12 cellular contexts compared by ENCODE assay signal in the genomic region with DNA sequence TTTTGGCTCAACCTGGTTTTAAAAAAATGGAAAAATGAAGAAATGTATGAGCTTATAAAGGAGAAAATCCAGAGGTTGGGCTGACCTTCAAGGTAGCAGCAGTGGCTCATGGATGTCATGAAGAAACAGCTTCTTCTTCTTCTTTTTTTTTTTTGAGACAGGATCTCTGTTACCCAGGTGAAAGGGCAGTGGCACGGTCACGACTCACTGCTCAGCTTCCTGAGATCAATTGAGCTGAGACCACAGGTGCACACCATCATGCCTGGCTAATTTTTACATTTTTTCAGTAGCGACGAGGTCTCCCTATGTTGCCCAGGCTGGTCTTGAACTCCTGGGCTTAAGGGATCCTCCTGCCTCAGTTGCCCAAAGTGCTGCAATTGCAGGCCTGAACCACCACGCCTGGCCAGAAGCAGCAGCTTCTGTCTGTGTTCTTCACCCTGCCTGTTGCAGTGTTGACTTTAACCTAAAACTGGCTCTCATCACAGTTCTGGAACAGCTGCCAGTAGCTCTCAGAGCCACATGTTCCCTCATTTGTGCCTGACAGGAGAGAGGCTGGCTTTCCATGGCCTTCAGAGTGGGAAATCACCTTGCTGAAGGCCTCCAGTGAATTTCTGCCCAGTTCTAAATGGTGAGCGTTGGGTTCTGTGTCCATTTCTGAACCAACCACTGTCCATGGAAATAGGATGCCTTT.
A peak's percentile ranks its signal among the peaks of the same experiment; 100 is the strongest.
DNase-seq lines count a peak whose midpoint lies in the region; ATAC-seq and TF ChIP-seq lines count a peak whose summit lies in the region.
"Had no signal": no experiment of that assay in that cellular context is flagged by ENCODE, and none has a peak within 500 bp of the region (broad histone marks: within the 10 kb centered on the region; RNA-seq: fewer than 3 reads in every experiment).

No MANE protein-coding gene starts in this region.

- no peak for TF ChIP-seq POLR2A in GM18505 (IDR thresholded peaks at IDR 0.05; ENCODE audit: borderline replicate concordance, extremely low read depth, insufficient read depth, insufficient read length)

- DNase-seq in germinal center (ENCODE audit: low spot score) (peak; percentile 71), T-helper 2 cell (no peak), NCI-H2029 treated with DMSO at 0.1 percent for 48 hours (lab: John Stamatoyannopoulos, UW) (no peak), SHP77 treated with DMSO at 0.1 percent for 48 hours (lab: John Stamatoyannopoulos, UW) (no peak), COLO829 (ENCODE audit: low spot score) (no peak)
- DNase-seq: activated naive CD4-positive, alpha-beta T cell treated with anti-CD3 and anti-CD28 coated beads, Interleukin-2, amount 10 ng/mL, durations not matched to agents 7 days and 5 days; colonic mucosa; MV-4-11 had no signal

- ATAC-seq in GM18505 (IDR thresholded peaks at IDR 0.05; ENCODE audit: unreplicated experiment) (peak; percentile 79), GM19468 (IDR thresholded peaks at IDR 0.05; ENCODE audit: extremely low read depth, unreplicated experiment) (peak; percentile 46), HG03135 (IDR thresholded peaks at IDR 0.05; ENCODE audit: unreplicated experiment) (peak; percentile 59)
- ATAC-seq: gastroesophageal sphincter had no signal
